18 cellular contexts compared by ENCODE assay signal in genomic region chr6:98324406-98324930, GRCh38.
DNase-seq lines count a peak whose midpoint lies in the region; ATAC-seq and TF ChIP-seq lines count a peak whose summit lies in the region.
"Had no signal": no experiment of that assay in that cellular context is flagged by ENCODE, and none has a peak within 500 bp of the region (broad histone marks: within the 10 kb centered on the region; RNA-seq: fewer than 3 reads in every experiment).

No MANE protein-coding gene starts in this region.

- H3K4me1 ChIP-seq in BE2C: no peaks in the 10 kb centered on the region
- H3K4me1 ChIP-seq: BLaER1 had no signal

- peak; percentile 95 for DNase-seq in NCI-H1105 (lab: John Stamatoyannopoulos, UW)
- no peak for DNase-seq in NCI-H1105 treated with DMSO at 0.1 percent for 48 hours (lab: John Stamatoyannopoulos, UW)
- DNase-seq in M059J (ENCODE audit: low read depth): peak; percentile 46
- DNase-seq in astrocyte of the hippocampus (ENCODE audit: low read depth, low spot score): peak; percentile 73
- DNase-seq in pons (ENCODE audit: low spot score): peak; percentile 78
- no peak for DNase-seq in BE2C
- DNase-seq in stimulated activated CD4-positive, alpha-beta T cell treated with anti-CD3 and anti-CD28 coated beads, Interleukin-4, amount 100 ng/mL, for 24 hours: no peak
- DNase-seq: CD8-positive, alpha-beta memory T cell; GF-D8; HFFc6; MM.1S; NCI-H187; NCI-H2171 treated with DMSO at 0.1 percent for 48 hours; NCI-H510A treated with DMSO at 0.1 percent for 48 hours; NCI-H82; SHP77 had no signal

- no peaks in the 10 kb centered on the region for H3K27me3 ChIP-seq in BE2C
- H3K27me3 ChIP-seq: BLaER1 had no signal

- ATAC-seq in GM21360 (IDR thresholded peaks at IDR 0.05; ENCODE audit: unreplicated experiment): no peak

- no peak for TF ChIP-seq CTCF in BE2C (IDR thresholded peaks at IDR 0.05; ENCODE audit: low read depth, low read length)

- no peaks in the 10 kb centered on the region for H3K9me3 ChIP-seq in BE2C
- H3K9me3 ChIP-seq: BLaER1 had no signal

- no peak overlapping the region for H3K4me3 ChIP-seq in BE2C (ENCODE audit: low read depth, low read length)
- H3K4me3 ChIP-seq: BLaER1 had no signal

- no peaks in the 10 kb centered on the region for H3K36me3 ChIP-seq in BE2C
- H3K36me3 ChIP-seq: BLaER1 had no signal

Comparison
In these comparisons a context has a peak if more than half of its experiments do, and no peak if none do; other contexts are left out.
1. DNase-seq: peak in NCI-H1105 (single experiment), M059J (single experiment), astrocyte of the hippocampus (single experiment) and pons (single experiment); none in NCI-H1105 treated with DMSO at 0.1 percent for 48 hours (single experiment), BE2C (single experiment) and stimulated activated CD4-positive, alpha-beta T cell treated with anti-CD3 and anti-CD28 coated beads, Interleukin-4, amount 100 ng/mL, for 24 hours (single experiment).